ENCODE assay signal across 8 cellular contexts in the genomic region with DNA sequence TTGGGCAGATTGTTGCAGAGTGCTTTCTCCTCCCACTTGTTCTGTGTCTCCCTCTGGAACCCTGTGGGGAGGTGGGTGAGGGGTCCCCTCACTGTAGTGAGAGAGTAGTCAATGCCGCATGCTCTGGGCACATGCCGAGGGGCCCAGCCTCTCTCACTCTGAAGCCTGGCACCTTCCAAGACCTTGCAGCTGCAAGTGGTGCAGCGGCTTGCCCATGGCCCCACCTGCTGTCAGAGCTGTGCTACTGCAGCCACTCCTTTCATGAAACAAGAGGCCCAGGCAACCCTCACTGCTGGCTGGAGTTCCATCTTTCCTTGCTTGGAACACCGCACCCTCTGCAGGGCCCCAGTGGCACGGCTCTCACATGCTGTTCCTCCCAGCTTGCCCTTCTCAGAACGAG. TPM values are rescaled to one million over a fixed set of nuclear protein-coding genes. Genes with fewer than 3 reads are reported as not detected.
DNase-seq lines count a peak whose midpoint lies in the region; ATAC-seq and TF ChIP-seq lines count a peak whose summit lies in the region.

No MANE protein-coding gene starts in this region.

- no peaks in the 10 kb centered on the region for H3K4me1 Mint-ChIP-seq in WTC11

- no peaks in the 10 kb centered on the region for H3K36me3 Mint-ChIP-seq in WTC11

- POLR2A ChIA-PET in WTC11 (lab: Charles Lee) = interaction anchor here (0.5 kb wide), 1 partner anchor 278 kb away, joined by 4 read pairs; no protein-coding TSS in a partner anchor

- no peak overlapping the region for H3K4me3 Mint-ChIP-seq in WTC11

- DNase-seq in AG09319 (ENCODE audit: extremely low read depth, low read depth) (peak; percentile 49), HT-29 (ENCODE audit: low spot score) (peak; percentile 15), WTC11 (ENCODE audit: low spot score) (peak; percentile 81), left kidney (ENCODE audit: low read depth, low spot score) (peak; percentile 90)
- DNase-seq in central memory CD4-positive, alpha-beta T cell = peak; percentile 61
- peak; percentile 56 to 65 for DNase-seq in stimulated activated CD4-positive, alpha-beta T cell treated with anti-CD3 and anti-CD28 coated beads, Interleukin-2, amount 100 ng/mL, for 48 hours

- no peak overlapping the region for H3K27ac Mint-ChIP-seq in WTC11

- CTCF ChIA-PET in WTC11 (lab: Charles Lee) = interaction anchor here (0.6 to 2.7 kb wide), 25 partner anchors 9 to 614 kb away, joined by 3 to 13 read pairs (median 3); no protein-coding TSS in a partner anchor

- TF ChIP-seq CTCF in AG09319 (IDR thresholded peaks at IDR 0.05; ENCODE audit: low read depth, low read length) (peak; percentile 99), WTC11 (IDR thresholded peaks at IDR 0.05) (peak; percentile 84)

- ATAC-seq in WTC11 (peak; percentile 90), HG03460 (IDR thresholded peaks at IDR 0.05; ENCODE audit: unreplicated experiment) (no peak), HG03095 (IDR thresholded peaks at IDR 0.05; ENCODE audit: unreplicated experiment) (no peak)

- no peaks in the 10 kb centered on the region for H3K9me3 Mint-ChIP-seq in WTC11

- peaks cover 33% of the 10 kb centered on the region for H3K27me3 Mint-ChIP-seq in WTC11 (ENCODE audit: low read depth)

TF ChIP-seq in WTC11, 78 proteins besides CTCF, POLR2A, EP300 and RAD21:
- TF ChIP-seq, protein P1, sequence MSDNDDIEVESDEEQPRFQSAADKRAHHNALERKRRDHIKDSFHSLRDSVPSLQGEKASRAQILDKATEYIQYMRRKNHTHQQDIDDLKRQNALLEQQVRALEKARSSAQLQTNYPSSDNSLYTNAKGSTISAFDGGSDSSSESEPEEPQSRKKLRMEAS (CRISPR knock-in tag; IDR thresholded peaks at IDR 0.05) = peak; percentile 48; the same call in 1 of the 2 replicates
- TF ChIP-seq, protein P2, sequence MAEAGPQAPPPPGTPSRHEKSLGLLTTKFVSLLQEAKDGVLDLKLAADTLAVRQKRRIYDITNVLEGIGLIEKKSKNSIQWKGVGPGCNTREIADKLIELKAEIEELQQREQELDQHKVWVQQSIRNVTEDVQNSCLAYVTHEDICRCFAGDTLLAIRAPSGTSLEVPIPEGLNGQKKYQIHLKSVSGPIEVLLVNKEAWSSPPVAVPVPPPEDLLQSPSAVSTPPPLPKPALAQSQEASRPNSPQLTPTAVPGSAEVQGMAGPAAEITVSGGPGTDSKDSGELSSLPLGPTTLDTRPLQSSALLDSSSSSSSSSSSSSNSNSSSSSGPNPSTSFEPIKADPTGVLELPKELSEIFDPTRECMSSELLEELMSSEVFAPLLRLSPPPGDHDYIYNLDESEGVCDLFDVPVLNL (CRISPR knock-in tag; IDR thresholded peaks at IDR 0.05; ENCODE audit: borderline replicate concordance, low read depth) = no peak
- no peak for TF ChIP-seq MXD4 (CRISPR knock-in tag; IDR thresholded peaks at IDR 0.05; ENCODE audit: borderline replicate concordance)
TF ChIP-seq in WTC11: peak in this region for 1.

RNA-seq across cellular contexts. Expression of gene COL6A1, which starts 58.4 kb away (rescaled TPM):
- 1.1 and 4.4 TPM in 2 replicates for total RNA-seq in HT-29 (2014; rRNA removed; shearing (Covaris generic))
- 221 to 245 TPM (median 240 TPM) in 3 replicates for total RNA-seq in WTC11 (2021)

Comparison
In these comparisons a context has a peak if more than half of its experiments do, and no peak if none do; other contexts are left out.
1. DNase-seq: peak in every context shown above with its lines; median percentile 90 in left kidney; 81 in WTC11; 61 in central memory CD4-positive, alpha-beta T cell; 60 in stimulated activated CD4-positive, alpha-beta T cell treated with anti-CD3 and anti-CD28 coated beads, Interleukin-2, amount 100 ng/mL, for 48 hours; 49 in AG09319; 15 in HT-29.
2. RNA of gene COL6A1, which starts 58.4 kb away (total RNA-seq): 221 to 245 TPM in WTC11; 1.1 to 4.4 TPM in HT-29; every median in the first group is over 10 times any median in the second.